11 cellular contexts compared by ENCODE assay signal in genomic region chr20:46058656-46059281, GRCh38. TPM values are rescaled to one million over a fixed set of nuclear protein-coding genes. Genes with fewer than 3 reads are reported as not detected.
DNase-seq lines count a peak whose midpoint lies in the region; ATAC-seq, FAIRE-seq and TF ChIP-seq lines count a peak whose summit lies in the region.
"Had no signal": no experiment of that assay in that cellular context is flagged by ENCODE, and none has a peak within 500 bp of the region (broad histone marks: within the 10 kb centered on the region; RNA-seq: fewer than 3 reads in every experiment).

No MANE protein-coding gene starts in this region.

- H2AFZ ChIP-seq in GM23248 (peak overlapping the region; percentile 46; the same call in 1 of the 2 replicates), GM12878 (ENCODE audit: control insufficient read depth, low read depth, low read length) (no peak overlapping the region)

- H3K4me3 Mint-ChIP-seq in activated CD4-positive, alpha-beta T cell treated with anti-CD3 and anti-CD28 coated beads, Interleukin-2, amount 10 ng/mL, durations not matched to agents 24 days and 14 days = no peak overlapping the region
- H3K4me3 Mint-ChIP-seq: activated CD4-positive, alpha-beta memory T cell treated with anti-CD3 and anti-CD28 coated beads for 36 hours had no signal

- no peak overlapping the region for H3K27ac Mint-ChIP-seq in activated CD4-positive, alpha-beta T cell treated with anti-CD3 and anti-CD28 coated beads, Interleukin-2, amount 10 ng/mL, durations not matched to agents 24 days and 14 days
- H3K27ac Mint-ChIP-seq: activated CD4-positive, alpha-beta memory T cell treated with anti-CD3 and anti-CD28 coated beads for 36 hours; HFFc6; IgD-negative memory B cell had no signal

- no peaks in the 10 kb centered on the region for H3K9me3 Mint-ChIP-seq in activated CD4-positive, alpha-beta T cell treated with anti-CD3 and anti-CD28 coated beads, Interleukin-2, amount 10 ng/mL, durations not matched to agents 24 days and 14 days
- H3K9me3 Mint-ChIP-seq: activated CD4-positive, alpha-beta memory T cell treated with anti-CD3 and anti-CD28 coated beads for 36 hours; HFFc6; IgD-negative memory B cell had no signal

- H3K9me2 ChIP-seq in GM23248 (ENCODE audit: insufficient read depth) = no peaks in the 10 kb centered on the region

- H3K4me1 Mint-ChIP-seq in activated CD4-positive, alpha-beta T cell treated with anti-CD3 and anti-CD28 coated beads, Interleukin-2, amount 10 ng/mL, durations not matched to agents 24 days and 14 days = peaks cover 35% of the 10 kb centered on the region

- WGBS in GM23248 (ENCODE audit: low coverage in 1 of 2, low lambda C conversion rate in 2 of 2, missing lambda C conversion rate in 2 of 2), 2 experiments = 18 to 21% methylated on average over 28 of the region's 30 CpGs
- 71% methylated on average over 27 of the region's 30 CpGs for WGBS in GM12878 (ENCODE audit: insufficient coverage, insufficient replicate concordance, low lambda C conversion rate, missing lambda C conversion rate)

- H3K4me1 ChIP-seq in GM23248 (ENCODE audit: insufficient read depth) = peaks cover 7% of the 10 kb centered on the region; the same call in 1 of the 2 replicates
- H3K4me1 ChIP-seq in GM12878 (ENCODE audit: control insufficient read depth, insufficient read depth, low read length) = peaks cover 17% of the 10 kb centered on the region; the same call in 1 of the 2 replicates
- H3K4me1 ChIP-seq in skeletal muscle satellite cell (ENCODE audit: control insufficient read depth, insufficient read depth, low read length) = peaks cover 18% of the 10 kb centered on the region

- in situ Hi-C loops in GM23248 (cut with MboI) = no loop called here
- in situ Hi-C loops in GM12878 (cut with MboI) = no loop called here

- CTCF ChIA-PET in GM12878 (lab: Yijun Ruan, JAX) = interaction anchor here (0.5 to 1.1 kb wide), 3 partner anchors 46 to 93 kb away, joined by 3 read pairs; no protein-coding TSS in a partner anchor

- H3K9me3 ChIP-seq in GM23248 (ENCODE audit: low read depth) (no peaks in the 10 kb centered on the region), GM12878 (replicated peaks; ENCODE audit: control insufficient read depth, insufficient read depth, low read length) (no peaks in the 10 kb centered on the region; the same call in 2 of the 3 replicates), iPS-18c (ENCODE audit: control insufficient read depth, insufficient read depth, low read length) (peaks cover 2% of the 10 kb centered on the region), skeletal muscle satellite cell (replicated peaks; ENCODE audit: low read length) (no peaks in the 10 kb centered on the region)

- H3K27me3 ChIP-seq in GM23248 (replicated peaks; ENCODE audit: insufficient read depth) (no peaks in the 10 kb centered on the region), GM12878 (replicated peaks in 1 of 2; ENCODE audit: control insufficient read depth in 2 of 2, insufficient read depth in 2 of 2, low read length in 1 of 2) (no peaks in the 10 kb centered on the region), skeletal muscle satellite cell (ENCODE audit: control insufficient read depth, insufficient read depth, low read length) (peaks cover 41% of the 10 kb centered on the region)

- no TSS peak for BruUV-seq in GM12878 (replicated peaks; lab: Mats Ljungman, UMichigan)

- RAD21 ChIA-PET in GM12878 (lab: Charles Lee; ENCODE audit: unreplicated experiment) = no interaction called here

- SMC1A ChIA-PET in GM12878 (lab: Charles Lee; ENCODE audit: uncharacterized antibody, unreplicated experiment) = interaction anchor here (1.2 kb wide), 1 partner anchor 49 kb away, joined by 3 read pairs; no protein-coding TSS in a partner anchor

- TF ChIP-seq POLR2A in GM12878 (IDR thresholded peaks at IDR 0.05; ENCODE audit: low read depth, low read length) = peak; percentile 28; the same call in 1 of the 2 replicates

- no peak for FAIRE-seq in GM12878 (lab: Jason Lieb, UNC)

- H3K4me3 ChIP-seq in GM23248 (peak overlapping the region; percentile 70), GM12878 (no peak overlapping the region), iPS-18c (ENCODE audit: insufficient read depth, low read depth, low read length) (peak overlapping the region; percentile 58), skeletal muscle satellite cell (ENCODE audit: low read length) (peak overlapping the region; percentile 56)

- H4K20me1 ChIP-seq in GM23248 (ENCODE audit: insufficient read depth) = no peaks in the 10 kb centered on the region
- H4K20me1 ChIP-seq in GM12878 (ENCODE audit: control insufficient read depth, insufficient read depth) = no peaks in the 10 kb centered on the region; the same call in 1 of the 2 replicates

- H3K27ac ChIP-seq in GM23248 (no peak overlapping the region), GM12878 (ENCODE audit: control insufficient read depth, insufficient read depth) (no peak overlapping the region)

- peak overlapping the region; percentile 83 for H3K4me2 ChIP-seq in GM23248 (ENCODE audit: unreplicated experiment)
- H3K4me2 ChIP-seq in GM12878 (ENCODE audit: control insufficient read depth, insufficient read depth) = no peak overlapping the region
- peak overlapping the region; percentile 86 for H3K4me2 ChIP-seq in skeletal muscle satellite cell (ENCODE audit: low read length)

- H3K36me3 Mint-ChIP-seq in activated CD4-positive, alpha-beta T cell treated with anti-CD3 and anti-CD28 coated beads, Interleukin-2, amount 10 ng/mL, durations not matched to agents 24 days and 14 days (ENCODE audit: low read depth) = peaks cover 34% of the 10 kb centered on the region

- peaks cover 3% of the 10 kb centered on the region; the same call in 1 of the 2 replicates for H3K36me3 ChIP-seq in GM23248 (ENCODE audit: low read depth)
- H3K36me3 ChIP-seq in GM12878 (ENCODE audit: control insufficient read depth in 2 of 2, insufficient read depth in 2 of 2, low read length in 1 of 2) = peaks cover 11 to 25% of the 10 kb centered on the region in 2 experiments
- H3K36me3 ChIP-seq in skeletal muscle satellite cell (ENCODE audit: insufficient read depth, low read length) = peaks cover 29% of the 10 kb centered on the region

- no peak for TF ChIP-seq CTCF in GM12878 (IDR thresholded peaks at IDR 0.05 in 2 of 3, conservative IDR thresholded peaks at IDR 0.05 in 1 of 3; ENCODE audit: control insufficient read depth in 2 of 3, extremely low read depth in 1 of 3, insufficient read depth in 1 of 3, low read depth in 3 of 3, low read length in 3 of 3)

- no peak for ATAC-seq in GM12878

- no peak for TF ChIP-seq RAD21 in GM12878 (IDR thresholded peaks at IDR 0.05; ENCODE audit: insufficient read depth, low read depth, low read length)

- H3F3A ChIP-seq in GM23248 (ENCODE audit: insufficient read depth) = 0 out of 2 replicates have a peak, but pooled peaks cover 8% of the 10 kb centered on the region

- H3K9ac ChIP-seq in GM23248 = no peak overlapping the region
- H3K9ac ChIP-seq in GM12878 (ENCODE audit: control insufficient read depth, insufficient read depth, low read length) = no peak overlapping the region
- H3K9ac ChIP-seq in skeletal muscle satellite cell (ENCODE audit: low read depth, low read length) = no peak overlapping the region

- H3K79me2 ChIP-seq in GM23248 (ENCODE audit: insufficient read depth) (no peaks in the 10 kb centered on the region), GM12878 (ENCODE audit: control insufficient read depth, insufficient read depth, low read length) (no peaks in the 10 kb centered on the region)

- peaks cover 36% of the 10 kb centered on the region for H3K27me3 Mint-ChIP-seq in activated CD4-positive, alpha-beta T cell treated with anti-CD3 and anti-CD28 coated beads, Interleukin-2, amount 10 ng/mL, durations not matched to agents 24 days and 14 days

- TF ChIP-seq EP300 in GM12878 (IDR thresholded peaks at IDR 0.05; ENCODE audit: borderline replicate concordance in 1 of 2, control insufficient read depth in 1 of 2, low read depth in 2 of 2, low read length in 2 of 2) = no peak

- DNase-seq in GM23248 = peak; percentile 17
- no peak for DNase-seq in GM12878 (ENCODE audit: low read depth, low spot score)
- DNase-seq in activated CD4-positive, alpha-beta T cell treated with anti-CD3 and anti-CD28 coated beads, Interleukin-2, amount 10 ng/mL, durations not matched to agents 24 days and 14 days = no peak
- DNase-seq in GDM1 (lab: John Stamatoyannopoulos, UW) = no peak
- no peak for DNase-seq in KG1 (lab: John Stamatoyannopoulos, UW)
- DNase-seq in NOMO-1 (lab: John Stamatoyannopoulos, UW; ENCODE audit: unreplicated experiment in 2 of 2) = no peak

- POLR2A ChIA-PET in GM12878 (lab: Charles Lee) = no interaction called here

- intact Hi-C loops in GM12878 (cut with micrococcal nuclease; ENCODE audit: unreplicated experiment) = no loop called here
- intact Hi-C loops in activated CD4-positive, alpha-beta T cell treated with anti-CD3 and anti-CD28 coated beads, Interleukin-2, amount 10 ng/mL, durations not matched to agents 24 days and 14 days (cut with micrococcal nuclease) = no loop called here

RNA-seq across cellular contexts. Expression of gene SLC12A5, which starts 29.8 kb away (rescaled TPM):
- total RNA-seq in GM23248 (2014; rRNA removed; shearing (Covaris generic)) = not detected in 2 replicates
- polyA plus RNA-seq in GM23248 (2016; fragmentation: Nextera tagmentation; extraction: Ambion mirVana) = 0.55 and 0.58 TPM in 2 replicates
- 0.23 TPM in 1 of 2 replicates, not detected in the other for total RNA-seq in GM12878 (2013; cell fraction: nucleolus; rRNA removed)
- 0.05 and 0.34 TPM in 2 replicates for total RNA-seq in GM12878 (2014; rRNA removed)
- total RNA-seq in GM12878 (2014; rRNA removed; fragmentation: Illumina TruSeq; extraction: Trizol) = 0.72 TPM in 1 of 2 replicates, not detected in the other
- 2.7 and 3.1 TPM in 2 replicates for total RNA-seq in GM12878 (2021)
- not detected for polyA plus RNA-seq in GM12878 (2011; ENCODE audit: low read depth)
- 1.0 and 1.7 TPM in 2 replicates for polyA plus RNA-seq in GM12878 (2011; rRNA removed)
- polyA plus RNA-seq in GM12878 (2011; cell fraction: cytosol; rRNA removed) = 2.2 and 6.3 TPM in 2 replicates
- polyA plus RNA-seq in GM12878 (2011; cell fraction: nucleus; rRNA removed) = 1.1 and 2.2 TPM in 2 replicates
- polyA plus RNA-seq in GM12878 (2012) = 2.6 and 3.2 TPM in 2 replicates
- 1.9 TPM in 1 of 2 replicates, not detected in the other for polyA plus RNA-seq in GM12878 (2014; fragmentation: Illumina TruSeq; extraction: Trizol)
- polyA plus RNA-seq in GM12878 (2014; fragmentation: Nextera tagmentation; extraction: Ambion mirVana) = under 1 TPM; 0.26 to 0.37 TPM
- polyA plus RNA-seq in GM12878 (2014; rRNA removed) = 1.3 and 1.6 TPM in 2 replicates
- 1 to 10 TPM; 1.0 to 1.7 TPM for polyA plus RNA-seq in GM12878 (2016; fragmentation: Nextera tagmentation; extraction: Ambion mirVana)
- 2.4 TPM in 1 of 2 replicates, not detected in the other for polyA minus RNA-seq in GM12878 (2011; rRNA and poly(A)+ RNA removed)
- polyA minus RNA-seq in GM12878 (2011; cell fraction: cytosol; rRNA and poly(A)+ RNA removed) = not detected in 2 replicates
- 0.12 and 0.38 TPM in 2 replicates for polyA minus RNA-seq in GM12878 (2011; cell fraction: nucleus; rRNA and poly(A)+ RNA removed)
- under 0.01 and 0.22 TPM in 2 replicates for total RNA-seq in skeletal muscle satellite cell (2012; rRNA removed)
- not detected in 2 replicates for total RNA-seq in activated CD4-positive, alpha-beta T cell treated with anti-CD3 and anti-CD28 coated beads, Interleukin-2, amount 10 ng/mL, durations not matched to agents 24 days and 14 days

RNA-seq across cellular contexts. Expression of gene NCOA5, which starts 31.0 kb away (rescaled TPM):
- total RNA-seq in GM23248 (2014; rRNA removed; shearing (Covaris generic)) = 15.9 and 20.4 TPM in 2 replicates
- polyA plus RNA-seq in GM23248 (2016; fragmentation: Nextera tagmentation; extraction: Ambion mirVana) (14.9 and 15.3 TPM in 2 replicates), GM12878 (2011; rRNA removed) (21.6 and 29.6 TPM in 2 replicates), GM12878 (2014; fragmentation: Illumina TruSeq; extraction: Trizol) (38.1 and 39.0 TPM in 2 replicates), GM12878 (2014; fragmentation: Nextera tagmentation; extraction: Ambion mirVana) (1 to 10 TPM; 7.7 to 8.8 TPM), GM12878 (2014; rRNA removed) (29.8 and 30.2 TPM in 2 replicates), GM12878 (2016; fragmentation: Nextera tagmentation; extraction: Ambion mirVana) (10 to 100 TPM; 30.5 to 35.3 TPM)
- total RNA-seq in GM12878 (2013; cell fraction: nucleolus; rRNA removed) = 11.1 and 13.8 TPM in 2 replicates
- total RNA-seq in GM12878 (2014; rRNA removed) (28.9 and 31.8 TPM in 2 replicates), GM12878 (2014; rRNA removed; fragmentation: Illumina TruSeq; extraction: Trizol) (20.8 and 22.5 TPM in 2 replicates), GM12878 (2021) (30.3 and 35.0 TPM in 2 replicates)
- polyA plus RNA-seq in GM12878 (2011; ENCODE audit: low read depth) = 11.7 TPM
- 22.4 and 24.3 TPM in 2 replicates for polyA plus RNA-seq in GM12878 (2011; cell fraction: cytosol; rRNA removed)
- polyA plus RNA-seq in GM12878 (2011; cell fraction: nucleus; rRNA removed) = 35.0 and 45.1 TPM in 2 replicates
- polyA plus RNA-seq in GM12878 (2012) = 13.8 and 18.1 TPM in 2 replicates
- polyA minus RNA-seq in GM12878 (2011; rRNA and poly(A)+ RNA removed) = 20.5 and 20.7 TPM in 2 replicates
- 10.7 and 11.1 TPM in 2 replicates for polyA minus RNA-seq in GM12878 (2011; cell fraction: cytosol; rRNA and poly(A)+ RNA removed)
- 7.6 and 13.9 TPM in 2 replicates for polyA minus RNA-seq in GM12878 (2011; cell fraction: nucleus; rRNA and poly(A)+ RNA removed)
- total RNA-seq in skeletal muscle satellite cell (2012; rRNA removed) = 12.2 and 16.8 TPM in 2 replicates
- 27.6 and 30.3 TPM in 2 replicates for total RNA-seq in activated CD4-positive, alpha-beta T cell treated with anti-CD3 and anti-CD28 coated beads, Interleukin-2, amount 10 ng/mL, durations not matched to agents 24 days and 14 days

RNA-seq across cellular contexts. Expression of gene MMP9, which starts 50.1 kb away (rescaled TPM):
- not detected in 2 replicates for total RNA-seq in GM23248 (2014; rRNA removed; shearing (Covaris generic))
- polyA plus RNA-seq in GM23248 (2016; fragmentation: Nextera tagmentation; extraction: Ambion mirVana) (0.10 and 0.13 TPM in 2 replicates), GM12878 (2011; rRNA removed) (0.20 and 0.34 TPM in 2 replicates), GM12878 (2014; fragmentation: Illumina TruSeq; extraction: Trizol) (0.10 TPM in 1 of 2 replicates, not detected in the other), GM12878 (2014; fragmentation: Nextera tagmentation; extraction: Ambion mirVana) (under 1 TPM in 1 of 2 experiments, not detected in 1; 0.04 TPM), GM12878 (2014; rRNA removed) (0.09 and 0.18 TPM in 2 replicates), GM12878 (2016; fragmentation: Nextera tagmentation; extraction: Ambion mirVana) (under 1 TPM; 0.09 to 0.20 TPM)
- total RNA-seq in GM12878 (2013; cell fraction: nucleolus; rRNA removed) = 0.15 TPM in 1 of 2 replicates, not detected in the other
- total RNA-seq in GM12878 (2014; rRNA removed) (0.06 and 0.49 TPM in 2 replicates), GM12878 (2014; rRNA removed; fragmentation: Illumina TruSeq; extraction: Trizol) (0.09 TPM in 1 of 2 replicates, not detected in the other), GM12878 (2021) (0.23 and 0.48 TPM in 2 replicates)
- polyA plus RNA-seq in GM12878 (2011; ENCODE audit: low read depth) = not detected
- polyA plus RNA-seq in GM12878 (2011; cell fraction: cytosol; rRNA removed) = 0.64 and 0.75 TPM in 2 replicates
- 1.8 TPM in 2 replicates for polyA plus RNA-seq in GM12878 (2011; cell fraction: nucleus; rRNA removed)
- 0.28 TPM in 2 replicates for polyA plus RNA-seq in GM12878 (2012)
- polyA minus RNA-seq in GM12878 (2011; rRNA and poly(A)+ RNA removed) = 0.15 and 0.31 TPM in 2 replicates
- polyA minus RNA-seq in GM12878 (2011; cell fraction: cytosol; rRNA and poly(A)+ RNA removed) = 0.94 and 1.0 TPM in 2 replicates
- polyA minus RNA-seq in GM12878 (2011; cell fraction: nucleus; rRNA and poly(A)+ RNA removed) = 0.36 TPM in 1 of 2 replicates, not detected in the other
- total RNA-seq in skeletal muscle satellite cell (2012; rRNA removed) = 0.22 and 0.51 TPM in 2 replicates
- total RNA-seq in activated CD4-positive, alpha-beta T cell treated with anti-CD3 and anti-CD28 coated beads, Interleukin-2, amount 10 ng/mL, durations not matched to agents 24 days and 14 days = 0.19 and 0.28 TPM in 2 replicates
- total RNA-seq: HFFc6 had no signal
- polyA plus RNA-seq: IgD-negative memory B cell had no signal

RNA-seq across cellular contexts. Expression of gene CD40, which starts 59.3 kb away (rescaled TPM):
- 1.8 and 2.5 TPM in 2 replicates for total RNA-seq in GM23248 (2014; rRNA removed; shearing (Covaris generic))
- polyA plus RNA-seq in GM23248 (2016; fragmentation: Nextera tagmentation; extraction: Ambion mirVana) (2.8 and 3.4 TPM in 2 replicates), GM12878 (2011; rRNA removed) (137 and 193 TPM in 2 replicates), GM12878 (2014; fragmentation: Illumina TruSeq; extraction: Trizol) (105 and 110 TPM in 2 replicates), GM12878 (2014; fragmentation: Nextera tagmentation; extraction: Ambion mirVana) (10 to 100 TPM; 40.8 to 71.7 TPM), GM12878 (2014; rRNA removed) (145 and 166 TPM in 2 replicates), GM12878 (2016; fragmentation: Nextera tagmentation; extraction: Ambion mirVana) (10 to 100 TPM; 75.4 to 80.1 TPM)
- 203 and 210 TPM in 2 replicates for total RNA-seq in GM12878 (2013; cell fraction: nucleolus; rRNA removed)
- total RNA-seq in GM12878 (2014; rRNA removed) (116 and 120 TPM in 2 replicates), GM12878 (2014; rRNA removed; fragmentation: Illumina TruSeq; extraction: Trizol) (75.6 and 77.7 TPM in 2 replicates), GM12878 (2021) (99.0 and 103 TPM in 2 replicates)
- 76.0 TPM for polyA plus RNA-seq in GM12878 (2011; ENCODE audit: low read depth)
- 173 and 269 TPM in 2 replicates for polyA plus RNA-seq in GM12878 (2011; cell fraction: cytosol; rRNA removed)
- 225 and 280 TPM in 2 replicates for polyA plus RNA-seq in GM12878 (2011; cell fraction: nucleus; rRNA removed)
- 109 and 140 TPM in 2 replicates for polyA plus RNA-seq in GM12878 (2012)
- 133 and 196 TPM in 2 replicates for polyA minus RNA-seq in GM12878 (2011; rRNA and poly(A)+ RNA removed)
- 45.2 and 54.9 TPM in 2 replicates for polyA minus RNA-seq in GM12878 (2011; cell fraction: cytosol; rRNA and poly(A)+ RNA removed)
- 53.3 and 65.2 TPM in 2 replicates for polyA minus RNA-seq in GM12878 (2011; cell fraction: nucleus; rRNA and poly(A)+ RNA removed)
- total RNA-seq in skeletal muscle satellite cell (2012; rRNA removed) = 2.6 and 3.3 TPM in 2 replicates
- 2.5 and 2.7 TPM in 2 replicates for total RNA-seq in activated CD4-positive, alpha-beta T cell treated with anti-CD3 and anti-CD28 coated beads, Interleukin-2, amount 10 ng/mL, durations not matched to agents 24 days and 14 days
